In the genomic region with DNA sequence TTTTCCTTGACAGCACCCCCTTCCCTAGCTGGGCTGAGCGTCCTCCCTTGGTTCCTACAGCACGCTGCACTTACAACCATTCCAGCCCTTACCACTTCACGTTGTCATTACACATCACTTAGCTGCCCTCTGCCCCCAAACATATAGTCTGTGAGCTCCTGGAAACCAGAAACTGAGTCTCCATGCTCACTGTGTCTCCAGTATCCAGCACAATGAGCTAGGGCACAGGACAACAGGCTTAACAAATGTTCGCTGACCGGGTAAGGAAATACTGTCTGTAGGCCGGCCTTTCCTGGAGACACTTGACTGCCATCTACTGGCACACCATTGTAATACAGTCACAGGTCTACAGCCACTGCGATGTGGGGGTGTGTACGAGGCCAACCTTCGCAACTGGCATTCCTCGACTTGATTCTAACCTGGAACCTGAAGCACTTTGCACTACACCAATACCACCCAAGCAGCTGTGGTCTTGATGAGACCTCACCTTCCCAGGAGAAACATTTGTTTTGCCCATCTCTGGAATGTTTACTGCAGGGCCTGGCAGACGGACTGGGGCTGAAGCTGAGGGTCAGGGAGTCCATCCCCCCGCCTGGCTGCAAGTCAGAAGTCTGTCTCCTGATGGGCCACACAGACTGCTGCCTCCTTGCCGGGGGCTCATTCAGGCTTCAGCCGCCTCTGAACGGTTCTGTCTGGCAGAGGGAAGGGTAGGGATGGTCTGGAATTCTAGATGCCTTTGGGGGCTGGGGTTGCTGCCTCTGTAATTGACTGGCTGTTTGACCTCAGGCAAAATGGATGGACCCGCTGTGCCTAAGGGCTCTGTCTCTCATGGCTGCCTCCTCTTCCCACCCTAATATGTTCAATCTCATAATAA, we compare ENCODE assay signal across 1 cellular context.
TF ChIP-seq lines count a peak whose summit lies in the region.

No MANE protein-coding gene starts in this region.

TF ChIP-seq in endothelial cell of umbilical vein, 7 proteins besides CTCF, POLR2A, EP300 and RAD21 (continued from another document):
- TF ChIP-seq, protein P1, sequence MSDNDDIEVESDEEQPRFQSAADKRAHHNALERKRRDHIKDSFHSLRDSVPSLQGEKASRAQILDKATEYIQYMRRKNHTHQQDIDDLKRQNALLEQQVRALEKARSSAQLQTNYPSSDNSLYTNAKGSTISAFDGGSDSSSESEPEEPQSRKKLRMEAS (IDR thresholded peaks at IDR 0.05; ENCODE audit: insufficient read depth, insufficient read length) = no peak
- no peak for TF ChIP-seq EZH2 (IDR thresholded peaks at IDR 0.05; ENCODE audit: borderline replicate concordance, low read depth, low read length, severe bottlenecking)
